20 cellular contexts compared by ENCODE assay signal in genomic region chr4:41752081-41752836, GRCh38. TPM values are rescaled to one million over a fixed set of nuclear protein-coding genes. Genes with fewer than 3 reads are reported as not detected.
A peak's percentile ranks its signal among the peaks of the same experiment; 100 is the strongest.
DNase-seq lines count a peak whose midpoint lies in the region; ATAC-seq and TF ChIP-seq lines count a peak whose summit lies in the region.
"Had no signal": no experiment of that assay in that cellular context is flagged by ENCODE, and none has a peak within 500 bp of the region (broad histone marks: within the 10 kb centered on the region; RNA-seq: fewer than 3 reads in every experiment).

No MANE protein-coding gene starts in this region.

- CTCF ChIA-PET in WTC11 (lab: Charles Lee), result interaction anchor here (1.0 to 1.4 kb wide), 4 partner anchors 12 to 126 kb away, joined by 3 to 4 read pairs (median 4); no protein-coding TSS in a partner anchor
- CTCF ChIA-PET in CD4-positive, alpha-beta T cell (lab: Charles Lee), result no interaction called here

- peaks cover 54% of the 10 kb centered on the region for H3K4me1 Mint-ChIP-seq in WTC11
- peaks cover 4% of the 10 kb centered on the region for H3K4me1 Mint-ChIP-seq in type B pancreatic cell (ENCODE audit: unreplicated experiment)
- no peaks in the 10 kb centered on the region for H3K4me1 Mint-ChIP-seq in CD4-positive, alpha-beta T cell (ENCODE audit: low read depth)

- H3K27me3 ChIP-seq in HUES48 (ENCODE audit: control insufficient read depth, insufficient read depth, low read length), result peaks cover 100% of the 10 kb centered on the region
- peaks cover 67% of the 10 kb centered on the region for H3K27me3 ChIP-seq in CD4-positive, alpha-beta T cell (ENCODE audit: control insufficient read depth, insufficient read depth, low read length)

- DNase-seq in WTC11 (ENCODE audit: low spot score), result no peak
- DNase-seq in type B pancreatic cell (ENCODE audit: extremely low spot score, unreplicated experiment), result no peak
- no peak for DNase-seq in CD4-positive, alpha-beta T cell
- no peak for DNase-seq in NCI-H748 (lab: John Stamatoyannopoulos, UW; ENCODE audit: unreplicated experiment)
- DNase-seq: ACHN; AML-193; Caco-2; EL; NCI-H1048; NCI-H2081 treated with DMSO at 0.1 percent for 48 hours; NCI-H526; NK-92 treated with Interleukin-12 subunit alpha and Interleukin-12 subunit beta, amount 100 ng/mL, for 24 hours; RPMI8226; SIG-M5 had no signal

- TF ChIP-seq CTCF in WTC11 (IDR thresholded peaks at IDR 0.05) (no peak), type B pancreatic cell (conservative IDR thresholded peaks at IDR 0.05) (no peak)
- no peak for TF ChIP-seq CTCF in CD4-positive, alpha-beta T cell (IDR thresholded peaks at IDR 0.05)

- H3K4me3 Mint-ChIP-seq in WTC11, result peak overlapping the region; percentile 54
- H3K4me3 Mint-ChIP-seq in type B pancreatic cell, result peak overlapping the region; percentile 24
- H3K4me3 Mint-ChIP-seq in CD4-positive, alpha-beta T cell, result no peak overlapping the region

- no peaks in the 10 kb centered on the region for H3K9me3 Mint-ChIP-seq in WTC11
- no peaks in the 10 kb centered on the region for H3K9me3 Mint-ChIP-seq in type B pancreatic cell
- H3K9me3 Mint-ChIP-seq in CD4-positive, alpha-beta T cell, result no peaks in the 10 kb centered on the region

- no peak for ATAC-seq in WTC11
- no peak for ATAC-seq in CD4-positive, alpha-beta T cell (ENCODE audit: poor library complexity)
- no peak for ATAC-seq in GM19395 (IDR thresholded peaks at IDR 0.05; ENCODE audit: unreplicated experiment)

- peak overlapping the region; percentile 38 for H3K4me3 ChIP-seq in HUES48 (ENCODE audit: low read depth, low read length)
- peak overlapping the region; percentile 44 for H3K4me3 ChIP-seq in iPS-18c (ENCODE audit: insufficient read depth, low read depth, low read length)
- H3K4me3 ChIP-seq: K562 had no signal

- H3K27me3 Mint-ChIP-seq in WTC11 (ENCODE audit: low read depth) (peaks cover 100% of the 10 kb centered on the region), type B pancreatic cell (peaks cover 99% of the 10 kb centered on the region)
- peaks cover 98% of the 10 kb centered on the region for H3K27me3 Mint-ChIP-seq in CD4-positive, alpha-beta T cell

- peaks cover 36% of the 10 kb centered on the region for H3K4me1 ChIP-seq in HUES48 (ENCODE audit: control insufficient read depth, insufficient read depth, low read length)
- H3K4me1 ChIP-seq: Caco-2 had no signal

- no peak overlapping the region for H3K9ac ChIP-seq in HUES48 (ENCODE audit: low read depth, low read length)

- no peaks in the 10 kb centered on the region for H3K9me3 ChIP-seq in HUES48 (ENCODE audit: control insufficient read depth, insufficient read depth, low read length)
- H3K9me3 ChIP-seq in iPS-18c (ENCODE audit: control insufficient read depth, insufficient read depth, low read length), result peaks cover under 1% of the 10 kb centered on the region
- no peaks in the 10 kb centered on the region for H3K9me3 ChIP-seq in CD4-positive, alpha-beta T cell (ENCODE audit: control insufficient read depth, low read length)
- H3K9me3 ChIP-seq: Caco-2 had no signal

- H3K36me3 ChIP-seq in HUES48 (ENCODE audit: control insufficient read depth, insufficient read depth, low read length), result no peaks in the 10 kb centered on the region

- no peaks in the 10 kb centered on the region; the same call in 1 of the 2 replicates for H3K36me3 Mint-ChIP-seq in WTC11
- H3K36me3 Mint-ChIP-seq in type B pancreatic cell, result peaks cover 3% of the 10 kb centered on the region
- no peaks in the 10 kb centered on the region for H3K36me3 Mint-ChIP-seq in CD4-positive, alpha-beta T cell (ENCODE audit: low read depth)

- POLR2A ChIA-PET in WTC11 (lab: Charles Lee), result no interaction called here
- POLR2A ChIA-PET in CD4-positive, alpha-beta T cell (lab: Charles Lee), result no interaction called here

- intact Hi-C loops in CD4-positive, alpha-beta T cell (cut with DNase I, micrococcal nuclease), result no loop called here

- H3K27ac ChIP-seq in HUES48 (ENCODE audit: low read depth, low read length), result no peak overlapping the region
- no peak overlapping the region for H3K27ac ChIP-seq in CD4-positive, alpha-beta T cell (ENCODE audit: low read depth, low read length)
- H3K27ac ChIP-seq: HL-60 had no signal

- no peak overlapping the region for H3K27ac Mint-ChIP-seq in WTC11
- no peak overlapping the region for H3K27ac Mint-ChIP-seq in type B pancreatic cell
- H3K27ac Mint-ChIP-seq in CD4-positive, alpha-beta T cell, result no peak overlapping the region

TF ChIP-seq in WTC11, 78 proteins besides CTCF, POLR2A, EP300 and RAD21:
- no peak for TF ChIP-seq PRDM15 (CRISPR knock-in tag; IDR thresholded peaks at IDR 0.05)
- no peak for TF ChIP-seq CREM (CRISPR knock-in tag; IDR thresholded peaks at IDR 0.05)
- TF ChIP-seq ZNF416 (CRISPR knock-in tag; IDR thresholded peaks at IDR 0.05), result no peak
- TF ChIP-seq ATF3 (CRISPR knock-in tag; conservative IDR thresholded peaks at IDR 0.05), result no peak
- no peak for TF ChIP-seq E2F4 (CRISPR knock-in tag; IDR thresholded peaks at IDR 0.05; ENCODE audit: borderline replicate concordance, low read depth)
- TF ChIP-seq RELA (CRISPR knock-in tag; IDR thresholded peaks at IDR 0.05; ENCODE audit: borderline replicate concordance), result no peak
- no peak for TF ChIP-seq TEAD1 (CRISPR knock-in tag; IDR thresholded peaks at IDR 0.05)
- TF ChIP-seq E2F1 (CRISPR knock-in tag; IDR thresholded peaks at IDR 0.05), result no peak
- TF ChIP-seq FOXJ3 (CRISPR knock-in tag; IDR thresholded peaks at IDR 0.05; ENCODE audit: borderline replicate concordance), result no peak

RNA-seq across cellular contexts. Expression of gene PHOX2B, which starts 3.7 kb away (rescaled TPM):
- total RNA-seq in WTC11 (2021) (not detected in 3 replicates), type B pancreatic cell (ENCODE audit: low replicate concordance) (0.36 and 1.7 TPM in 2 replicates)
- not detected for total RNA-seq in CD4-positive, alpha-beta T cell
- total RNA-seq: Caco-2, H7, K562 had no signal
